In the genomic region with DNA sequence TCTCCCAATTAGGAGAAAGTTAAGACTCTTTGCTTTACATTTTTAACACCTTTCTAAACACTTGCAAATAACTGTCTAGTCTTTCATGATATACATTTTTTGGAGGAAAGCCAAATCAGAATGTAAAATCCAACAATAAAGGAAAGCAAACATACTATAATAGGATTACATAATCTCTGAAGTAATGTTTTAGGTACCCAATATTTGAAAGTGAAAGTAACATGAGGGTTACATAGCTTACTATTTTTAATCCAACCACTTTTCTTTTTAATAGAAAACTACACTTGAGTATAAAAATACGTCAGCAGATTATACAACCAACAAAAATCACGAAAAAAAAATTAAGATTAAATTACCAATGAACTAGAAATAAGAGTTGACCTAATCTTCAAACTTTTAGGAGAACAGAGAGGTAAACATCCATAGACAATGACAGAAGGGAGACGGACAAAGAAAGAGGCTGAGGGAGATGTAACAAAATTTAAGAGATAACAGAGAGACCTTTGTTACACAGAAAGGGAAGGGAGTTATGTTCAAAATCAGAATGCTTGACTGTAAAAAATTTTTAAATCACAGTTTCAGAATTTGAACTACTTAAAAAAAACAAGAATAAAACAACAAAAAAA, we compare ENCODE assay signal across 15 cellular contexts.
DNase-seq lines count a peak whose midpoint lies in the region; ATAC-seq, FAIRE-seq and TF ChIP-seq lines count a peak whose summit lies in the region.
"Had no signal": no experiment of that assay in that cellular context is flagged by ENCODE, and none has a peak within 500 bp of the region (broad histone marks: within the 10 kb centered on the region; RNA-seq: fewer than 3 reads in every experiment).

No MANE protein-coding gene starts in this region.

- peak overlapping the region; percentile 92 to 99 (median 97) for H3K27ac Mint-ChIP-seq in CD4-positive, CD25-positive, alpha-beta regulatory T cell
- H3K27ac Mint-ChIP-seq in naive thymus-derived CD4-positive, alpha-beta T cell = peak overlapping the region in 8 of 9 donors; percentile 1 to 87 (median 76)
- no peak overlapping the region for H3K27ac Mint-ChIP-seq in WTC11
- no peak overlapping the region for H3K27ac Mint-ChIP-seq in activated T-helper 1 cell treated with anti-CD3 and anti-CD28 coated beads, Interleukin-12 subunit alpha, Interleukin-12 subunit beta, Interleukin-2, Interleukin-4 antibody, amounts not matched to agents 30 ng/mL and 10 ng/mL and 1 ng/mL, durations not matched to agents 14 hours and 24 hours and 36 hours

- BruUV-seq in GM12878 (replicated peaks; lab: Mats Ljungman, UMichigan) = no TSS peak

- peak in 1 of 2 donors; percentile 20 for ATAC-seq in CD4-positive, CD25-positive, alpha-beta regulatory T cell (ENCODE audit: low read depth in 2 of 2)
- ATAC-seq in GM21717 (IDR thresholded peaks at IDR 0.05; ENCODE audit: unreplicated experiment) (peak; percentile 53), GM12878 (peak; percentile 15), WTC11 (no peak)
- no peak for ATAC-seq in naive thymus-derived CD4-positive, alpha-beta T cell

- H3K36me3 Mint-ChIP-seq in CD4-positive, CD25-positive, alpha-beta regulatory T cell = peaks cover 20% of the 10 kb centered on the region
- H3K36me3 Mint-ChIP-seq in naive thymus-derived CD4-positive, alpha-beta T cell = no peaks in the 10 kb centered on the region
- H3K36me3 Mint-ChIP-seq in WTC11 = no peaks in the 10 kb centered on the region
- no peaks in the 10 kb centered on the region for H3K36me3 Mint-ChIP-seq in activated T-helper 1 cell treated with anti-CD3 and anti-CD28 coated beads, Interleukin-12 subunit alpha, Interleukin-12 subunit beta, Interleukin-2, Interleukin-4 antibody, amounts not matched to agents 30 ng/mL and 10 ng/mL and 1 ng/mL, durations not matched to agents 14 hours and 24 hours and 36 hours (ENCODE audit: low read depth)

- DNase-seq in CD4-positive, CD25-positive, alpha-beta regulatory T cell = peak in 2 of 3 donors; percentile 43 to 44
- DNase-seq in GM12878 (ENCODE audit: low read depth, low spot score) = no peak
- peak in 2 of 9 donors; percentile 2 to 12 for DNase-seq in naive thymus-derived CD4-positive, alpha-beta T cell
- DNase-seq in NCI-H1105 (lab: John Stamatoyannopoulos, UW) = no peak
- no peak for DNase-seq in WTC11 (ENCODE audit: low spot score)
- no peak for DNase-seq in activated T-helper 1 cell treated with anti-CD3 and anti-CD28 coated beads, Interleukin-12 subunit alpha, Interleukin-12 subunit beta, Interleukin-2, Interleukin-4 antibody, amounts not matched to agents 30 ng/mL and 10 ng/mL and 1 ng/mL, durations not matched to agents 14 hours and 24 hours and 36 hours (ENCODE audit: low spot score)
- no peak for DNase-seq in HUDEP-2 (lab: John Stamatoyannopoulos, UW; ENCODE audit: unreplicated experiment in 76 of 76)
- DNase-seq: Calu3; effector memory CD4-positive, alpha-beta T cell; hypothalamus; NCI-H2029; retina; thyroid gland had no signal

- peak overlapping the region; percentile 81 to 96 (median 88) for H3K4me3 Mint-ChIP-seq in CD4-positive, CD25-positive, alpha-beta regulatory T cell
- H3K4me3 Mint-ChIP-seq in naive thymus-derived CD4-positive, alpha-beta T cell = peak overlapping the region in 9 of 10 donors; percentile 45 to 88 (median 74)
- no peak overlapping the region for H3K4me3 Mint-ChIP-seq in WTC11
- no peak overlapping the region for H3K4me3 Mint-ChIP-seq in activated T-helper 1 cell treated with anti-CD3 and anti-CD28 coated beads, Interleukin-12 subunit alpha, Interleukin-12 subunit beta, Interleukin-2, Interleukin-4 antibody, amounts not matched to agents 30 ng/mL and 10 ng/mL and 1 ng/mL, durations not matched to agents 14 hours and 24 hours and 36 hours

- CTCF ChIA-PET in GM12878 (lab: Yijun Ruan, JAX) = interaction anchor here (0.9 to 2.1 kb wide), 4 partner anchors 22 to 317 kb away, joined by 3 to 7 read pairs (median 4); no protein-coding TSS in a partner anchor
- CTCF ChIA-PET in naive thymus-derived CD4-positive, alpha-beta T cell (lab: Charles Lee) = no interaction called here
- CTCF ChIA-PET in WTC11 (lab: Charles Lee) = no interaction called here

- peak overlapping the region; percentile 80 for H3K27ac ChIP-seq in CD4-positive, CD25-positive, alpha-beta regulatory T cell (ENCODE audit: insufficient read depth, low read length, poor library complexity, severe bottlenecking)
- H3K27ac ChIP-seq in GM12878 (ENCODE audit: control insufficient read depth, insufficient read depth) = no peak overlapping the region; the same call in 1 of the 2 replicates
- H3K27ac ChIP-seq in naive thymus-derived CD4-positive, alpha-beta T cell (ENCODE audit: low read depth, low read length) = peak overlapping the region; percentile 40
- H3K27ac ChIP-seq: thyroid gland had no signal

- FAIRE-seq in GM12878 (lab: Jason Lieb, UNC) = no peak
- FAIRE-seq: H54 had no signal

- H3K27me3 ChIP-seq in CD4-positive, CD25-positive, alpha-beta regulatory T cell (ENCODE audit: control insufficient read depth, insufficient read depth, low read length) = no peaks in the 10 kb centered on the region
- H3K27me3 ChIP-seq in GM12878 (replicated peaks in 1 of 2; ENCODE audit: control insufficient read depth in 2 of 2, insufficient read depth in 2 of 2, low read length in 1 of 2) = no peaks in the 10 kb centered on the region
- H3K27me3 ChIP-seq in naive thymus-derived CD4-positive, alpha-beta T cell (ENCODE audit: control insufficient read depth in 2 of 2, insufficient read depth in 2 of 2, low read length in 2 of 2) = no peaks in the 10 kb centered on the region
- H3K27me3 ChIP-seq: thyroid gland had no signal

- intact Hi-C loops in GM12878 (cut with micrococcal nuclease; ENCODE audit: unreplicated experiment) = no loop called here
- intact Hi-C loops in naive thymus-derived CD4-positive, alpha-beta T cell (cut with micrococcal nuclease) = loop anchor here in 1 of 2 donors (10.0 kb wide), 1 partner anchor 153 kb away; a partner anchor contains a TSS
- intact Hi-C loops in activated T-helper 1 cell treated with anti-CD3 and anti-CD28 coated beads, Interleukin-12 subunit alpha, Interleukin-12 subunit beta, Interleukin-2, Interleukin-4 antibody, amounts not matched to agents 30 ng/mL and 10 ng/mL and 1 ng/mL, durations not matched to agents 14 hours and 24 hours and 36 hours (cut with micrococcal nuclease) = no loop called here

- RAD21 ChIA-PET in GM12878 (lab: Charles Lee; ENCODE audit: unreplicated experiment) = interaction anchor here (0.7 to 2.1 kb wide), 6 partner anchors 13 to 151 kb away, joined by 3 to 6 read pairs (median 4); a partner anchor contains a TSS

- in situ Hi-C loops in GM12878 (cut with MboI) = loop anchor here (25.0 kb wide), 1 partner anchor 1736 kb away; no protein-coding TSS in a partner anchor

- POLR2A ChIA-PET in GM12878 (lab: Charles Lee) = no interaction called here
- POLR2A ChIA-PET in naive thymus-derived CD4-positive, alpha-beta T cell (lab: Charles Lee) = no interaction called here
- POLR2A ChIA-PET in WTC11 (lab: Charles Lee) = no interaction called here

- H4K20me1 ChIP-seq in GM12878 (ENCODE audit: control insufficient read depth, insufficient read depth) = no peaks in the 10 kb centered on the region

- no peak for TF ChIP-seq EP300 in GM12878 (IDR thresholded peaks at IDR 0.05; ENCODE audit: borderline replicate concordance in 1 of 2, control insufficient read depth in 1 of 2, low read depth in 2 of 2, low read length in 2 of 2)

- H3K79me2 ChIP-seq in GM12878 (ENCODE audit: control insufficient read depth, insufficient read depth, low read length) = peaks cover 42% of the 10 kb centered on the region

- peaks cover 65 to 85% (median 77%) of the 10 kb centered on the region in 4 donors for H3K4me1 Mint-ChIP-seq in CD4-positive, CD25-positive, alpha-beta regulatory T cell
- H3K4me1 Mint-ChIP-seq in naive thymus-derived CD4-positive, alpha-beta T cell = peaks cover 0 to 28% (median 5%) of the 10 kb centered on the region in 7 donors
- H3K4me1 Mint-ChIP-seq in WTC11 = peaks cover 14% of the 10 kb centered on the region
- H3K4me1 Mint-ChIP-seq in activated T-helper 1 cell treated with anti-CD3 and anti-CD28 coated beads, Interleukin-12 subunit alpha, Interleukin-12 subunit beta, Interleukin-2, Interleukin-4 antibody, amounts not matched to agents 30 ng/mL and 10 ng/mL and 1 ng/mL, durations not matched to agents 14 hours and 24 hours and 36 hours (ENCODE audit: low read depth) = no peaks in the 10 kb centered on the region

- no peak for TF ChIP-seq POLR2A in GM12878 (IDR thresholded peaks at IDR 0.05; ENCODE audit: low read depth, low read length)

- H3K4me3 ChIP-seq in CD4-positive, CD25-positive, alpha-beta regulatory T cell (ENCODE audit: low read depth, low read length) = peak overlapping the region; percentile 77
- no peak overlapping the region for H3K4me3 ChIP-seq in GM12878
- no peak overlapping the region for H3K4me3 ChIP-seq in naive thymus-derived CD4-positive, alpha-beta T cell (ENCODE audit: low read length)
- H3K4me3 ChIP-seq: thyroid gland had no signal

- no peak overlapping the region for H3K9ac ChIP-seq in GM12878 (ENCODE audit: control insufficient read depth, insufficient read depth, low read length)

- TF ChIP-seq CTCF in GM12878 (IDR thresholded peaks at IDR 0.05 in 2 of 3, conservative IDR thresholded peaks at IDR 0.05 in 1 of 3; ENCODE audit: control insufficient read depth in 2 of 3, extremely low read depth in 1 of 3, insufficient read depth in 1 of 3, low read depth in 3 of 3, low read length in 3 of 3) = no peak
- no peak for TF ChIP-seq CTCF in WTC11 (IDR thresholded peaks at IDR 0.05)

- SMC1A ChIA-PET in GM12878 (lab: Charles Lee; ENCODE audit: uncharacterized antibody, unreplicated experiment) = interaction anchor here (0.9 to 3.1 kb wide), 9 partner anchors 8 to 148 kb away, joined by 3 to 13 read pairs (median 4); no protein-coding TSS in a partner anchor

- 41% methylated on average over 3 of the region's 3 CpGs for WGBS in GM12878 (ENCODE audit: insufficient coverage, insufficient replicate concordance, low lambda C conversion rate, missing lambda C conversion rate)

- no peak overlapping the region for H3K4me2 ChIP-seq in GM12878 (ENCODE audit: control insufficient read depth, insufficient read depth)

- no peaks in the 10 kb centered on the region for H3K9me3 ChIP-seq in CD4-positive, CD25-positive, alpha-beta regulatory T cell (ENCODE audit: control insufficient read depth in 2 of 2, low read length in 2 of 2)
- no peaks in the 10 kb centered on the region for H3K9me3 ChIP-seq in GM12878 (replicated peaks; ENCODE audit: control insufficient read depth, insufficient read depth, low read length)
- H3K9me3 ChIP-seq in naive thymus-derived CD4-positive, alpha-beta T cell (ENCODE audit: control insufficient read depth in 2 of 3, low read length in 3 of 3) = no peaks in the 10 kb centered on the region
- H3K9me3 ChIP-seq: thyroid gland had no signal

- no peak for TF ChIP-seq RAD21 in GM12878 (IDR thresholded peaks at IDR 0.05; ENCODE audit: insufficient read depth, low read depth, low read length)

- peaks cover 11% of the 10 kb centered on the region for H3K36me3 ChIP-seq in CD4-positive, CD25-positive, alpha-beta regulatory T cell (ENCODE audit: control insufficient read depth, insufficient read depth, low read length)
- peaks cover 0 to 4% of the 10 kb centered on the region in 2 experiments; a peak in 1 of 4 replicates for H3K36me3 ChIP-seq in GM12878 (ENCODE audit: control insufficient read depth in 2 of 2, insufficient read depth in 2 of 2, low read length in 1 of 2)
- H3K36me3 ChIP-seq in naive thymus-derived CD4-positive, alpha-beta T cell (ENCODE audit: control insufficient read depth in 2 of 3, insufficient read depth in 3 of 3, low read length in 3 of 3) = no peaks in the 10 kb centered on the region
- H3K36me3 ChIP-seq: thyroid gland had no signal

- H3K27me3 Mint-ChIP-seq in CD4-positive, CD25-positive, alpha-beta regulatory T cell = no peaks in the 10 kb centered on the region
- peaks cover 0 to 6% (median 0%) of the 10 kb centered on the region in 5 donors for H3K27me3 Mint-ChIP-seq in naive thymus-derived CD4-positive, alpha-beta T cell
- no peaks in the 10 kb centered on the region for H3K27me3 Mint-ChIP-seq in WTC11 (ENCODE audit: low read depth)
- H3K27me3 Mint-ChIP-seq in activated T-helper 1 cell treated with anti-CD3 and anti-CD28 coated beads, Interleukin-12 subunit alpha, Interleukin-12 subunit beta, Interleukin-2, Interleukin-4 antibody, amounts not matched to agents 30 ng/mL and 10 ng/mL and 1 ng/mL, durations not matched to agents 14 hours and 24 hours and 36 hours (ENCODE audit: insufficient read depth) = peaks cover 3% of the 10 kb centered on the region

- H3K9me3 Mint-ChIP-seq in CD4-positive, CD25-positive, alpha-beta regulatory T cell = peaks cover 0 to 2% (median 0%) of the 10 kb centered on the region in 7 donors
- no peaks in the 10 kb centered on the region for H3K9me3 Mint-ChIP-seq in naive thymus-derived CD4-positive, alpha-beta T cell
- H3K9me3 Mint-ChIP-seq in WTC11 = no peaks in the 10 kb centered on the region
- peaks cover 3% of the 10 kb centered on the region for H3K9me3 Mint-ChIP-seq in activated T-helper 1 cell treated with anti-CD3 and anti-CD28 coated beads, Interleukin-12 subunit alpha, Interleukin-12 subunit beta, Interleukin-2, Interleukin-4 antibody, amounts not matched to agents 30 ng/mL and 10 ng/mL and 1 ng/mL, durations not matched to agents 14 hours and 24 hours and 36 hours

- peaks cover 60% of the 10 kb centered on the region for H3K4me1 ChIP-seq in CD4-positive, CD25-positive, alpha-beta regulatory T cell (ENCODE audit: control insufficient read depth, insufficient read depth, low read length, poor library complexity, severe bottlenecking)
- H3K4me1 ChIP-seq in GM12878 (ENCODE audit: control insufficient read depth, insufficient read depth, low read length) = peaks cover 26% of the 10 kb centered on the region; the same call in 1 of the 2 replicates
- H3K4me1 ChIP-seq in naive thymus-derived CD4-positive, alpha-beta T cell (ENCODE audit: control insufficient read depth in 2 of 2, insufficient read depth in 2 of 2, low read length in 2 of 2) = no peaks in the 10 kb centered on the region
- H3K4me1 ChIP-seq: thyroid gland had no signal

- no peak overlapping the region for H2AFZ ChIP-seq in GM12878 (ENCODE audit: control insufficient read depth, low read depth, low read length)

Comparison
In these comparisons a context has a peak if more than half of its experiments do, and no peak if none do; other contexts are left out.
1. ATAC-seq: peak in GM21717 (single experiment) and GM12878 (single experiment); none in naive thymus-derived CD4-positive, alpha-beta T cell (single experiment) and WTC11 (single experiment).
2. DNase-seq: peak in CD4-positive, CD25-positive, alpha-beta regulatory T cell (2 of 3); none in GM12878 (single experiment), NCI-H1105 (single experiment), WTC11 (single experiment), activated T-helper 1 cell treated with anti-CD3 and anti-CD28 coated beads, Interleukin-12 subunit alpha, Interleukin-12 subunit beta, Interleukin-2, Interleukin-4 antibody, amounts not matched to agents 30 ng/mL and 10 ng/mL and 1 ng/mL, durations not matched to agents 14 hours and 24 hours and 36 hours (single experiment) and HUDEP-2 (0 of 76).
3. H3K27ac Mint-ChIP-seq: peak in CD4-positive, CD25-positive, alpha-beta regulatory T cell (3 of 3) and naive thymus-derived CD4-positive, alpha-beta T cell (8 of 9); none in WTC11 (single experiment) and activated T-helper 1 cell treated with anti-CD3 and anti-CD28 coated beads, Interleukin-12 subunit alpha, Interleukin-12 subunit beta, Interleukin-2, Interleukin-4 antibody, amounts not matched to agents 30 ng/mL and 10 ng/mL and 1 ng/mL, durations not matched to agents 14 hours and 24 hours and 36 hours (single experiment).
4. H3K4me3 Mint-ChIP-seq: peak in CD4-positive, CD25-positive, alpha-beta regulatory T cell (4 of 4) and naive thymus-derived CD4-positive, alpha-beta T cell (9 of 10); none in WTC11 (single experiment) and activated T-helper 1 cell treated with anti-CD3 and anti-CD28 coated beads, Interleukin-12 subunit alpha, Interleukin-12 subunit beta, Interleukin-2, Interleukin-4 antibody, amounts not matched to agents 30 ng/mL and 10 ng/mL and 1 ng/mL, durations not matched to agents 14 hours and 24 hours and 36 hours (single experiment).